Comparison of ENCODE assay signal across 10 cellular contexts in the genomic region with DNA sequence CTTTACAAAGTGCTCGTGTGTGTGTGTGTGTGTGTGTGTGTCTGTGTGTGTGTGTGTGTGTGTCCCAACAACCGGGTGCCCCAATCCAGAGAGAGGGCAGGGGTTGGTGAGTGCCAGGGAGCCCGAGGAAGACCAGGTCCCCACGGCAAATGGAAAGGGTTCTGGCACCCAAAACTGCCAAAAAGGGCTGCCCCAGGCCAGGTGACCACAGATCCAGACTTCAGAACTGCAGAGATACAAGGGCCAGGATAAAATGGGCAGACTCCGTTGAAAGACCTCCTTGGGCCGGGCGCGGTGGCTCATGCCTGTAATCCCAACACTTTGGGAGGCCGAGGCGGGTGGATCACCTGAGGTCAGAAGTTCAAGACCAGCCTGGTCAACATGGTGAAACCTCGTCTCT. TPM values are rescaled to one million over a fixed set of nuclear protein-coding genes. Genes with fewer than 3 reads are reported as not detected.
DNase-seq lines count a peak whose midpoint lies in the region; ATAC-seq and TF ChIP-seq lines count a peak whose summit lies in the region.
"Not testable (repeated sequence)": the region's sequence is repeated elsewhere in the genome, so short reads cannot be mapped to it uniquely, and the experiment has no call there.
"Had no signal": no experiment of that assay in that cellular context is flagged by ENCODE, and none has a peak within 500 bp of the region (broad histone marks: within the 10 kb centered on the region; RNA-seq: fewer than 3 reads in every experiment).

No MANE protein-coding gene starts in this region.

- not testable (repeated sequence) for H3K9me3 Mint-ChIP-seq in CD4-positive, CD25-positive, alpha-beta regulatory T cell; activated CD4-positive, alpha-beta T cell treated with anti-CD3 and anti-CD28 coated beads for 36 hours (ENCODE audit: low read depth); activated naive CD4-positive, alpha-beta T cell treated with anti-CD3 and anti-CD28 coated beads, Interleukin-2, amount 50 U/mL, for 72 hours; chondrocyte (ENCODE audit: low read depth); naive B cell

- H3K9me3 ChIP-seq in CD4-positive, CD25-positive, alpha-beta regulatory T cell (ENCODE audit: control insufficient read depth in 2 of 2, low read length in 2 of 2); HEK293 (ENCODE audit: control insufficient read depth, insufficient read depth, low read depth, low read length): not testable (repeated sequence)

- peak overlapping the region in 2 of 3 donors; percentile 20 to 88 for H3K27ac Mint-ChIP-seq in CD4-positive, CD25-positive, alpha-beta regulatory T cell
- peak overlapping the region; percentile 58 for H3K27ac Mint-ChIP-seq in activated CD4-positive, alpha-beta T cell treated with anti-CD3 and anti-CD28 coated beads for 36 hours
- H3K27ac Mint-ChIP-seq in activated naive CD4-positive, alpha-beta T cell treated with anti-CD3 and anti-CD28 coated beads, Interleukin-2, amount 50 U/mL, for 72 hours, result peak overlapping the region; percentile 68 to 90
- H3K27ac Mint-ChIP-seq in chondrocyte (ENCODE audit: unreplicated experiment) (peak overlapping the region; percentile 22), naive B cell (peak overlapping the region in 4 of 6 donors; percentile 16 to 86 (median 68))

- H3K27ac ChIP-seq in CD4-positive, CD25-positive, alpha-beta regulatory T cell (ENCODE audit: insufficient read depth, low read length, poor library complexity, severe bottlenecking); HEK293 (ENCODE audit: extremely low read depth, low read depth, low read length): not testable (repeated sequence)

- peaks cover 70% of the 10 kb centered on the region for H3K4me1 ChIP-seq in CD4-positive, CD25-positive, alpha-beta regulatory T cell (ENCODE audit: control insufficient read depth, insufficient read depth, low read length, poor library complexity, severe bottlenecking)
- not testable (repeated sequence) for H3K4me1 ChIP-seq in HEK293 (ENCODE audit: control insufficient read depth, insufficient read depth, low read length)

- intact Hi-C loops in activated CD4-positive, alpha-beta T cell treated with anti-CD3 and anti-CD28 coated beads for 36 hours (cut with DNase I, micrococcal nuclease); posterior vena cava (cut with DNase I): not testable (repeated sequence)

- H3K36me3 Mint-ChIP-seq in CD4-positive, CD25-positive, alpha-beta regulatory T cell, result peaks cover 44% of the 10 kb centered on the region
- peaks cover 53% of the 10 kb centered on the region for H3K36me3 Mint-ChIP-seq in activated CD4-positive, alpha-beta T cell treated with anti-CD3 and anti-CD28 coated beads for 36 hours (ENCODE audit: low read depth)
- H3K36me3 Mint-ChIP-seq in activated naive CD4-positive, alpha-beta T cell treated with anti-CD3 and anti-CD28 coated beads, Interleukin-2, amount 50 U/mL, for 72 hours, result peaks cover 22 to 40% of the 10 kb centered on the region in 2 donors
- H3K36me3 Mint-ChIP-seq in chondrocyte (ENCODE audit: low read depth) (peaks cover 18% of the 10 kb centered on the region), naive B cell (peaks cover 22 to 27% of the 10 kb centered on the region in 2 donors)

- H3K27me3 ChIP-seq in CD4-positive, CD25-positive, alpha-beta regulatory T cell (ENCODE audit: control insufficient read depth, insufficient read depth, low read length), result not testable (repeated sequence)

- CTCF ChIA-PET in HEK293 (lab: Yijun Ruan, JAX), result not testable (repeated sequence)
- CTCF ChIA-PET in activated CD4-positive, alpha-beta T cell treated with anti-CD3 and anti-CD28 coated beads for 36 hours (lab: Charles Lee), result interaction anchor here (0.7 kb wide), 1 partner anchor 12 kb away, joined by 5 read pairs; no protein-coding TSS in a partner anchor

- not testable (repeated sequence) for H3K27me3 Mint-ChIP-seq in CD4-positive, CD25-positive, alpha-beta regulatory T cell; activated CD4-positive, alpha-beta T cell treated with anti-CD3 and anti-CD28 coated beads for 36 hours; chondrocyte (ENCODE audit: low read depth); naive B cell

- peaks cover 24 to 94% (median 65%) of the 10 kb centered on the region in 4 donors for H3K4me1 Mint-ChIP-seq in CD4-positive, CD25-positive, alpha-beta regulatory T cell
- H3K4me1 Mint-ChIP-seq in activated CD4-positive, alpha-beta T cell treated with anti-CD3 and anti-CD28 coated beads for 36 hours, result peaks cover 83% of the 10 kb centered on the region
- H3K4me1 Mint-ChIP-seq in chondrocyte (ENCODE audit: low read depth), result peaks cover 24% of the 10 kb centered on the region
- peaks cover 58 to 72% (median 67%) of the 10 kb centered on the region in 3 donors for H3K4me1 Mint-ChIP-seq in naive B cell

- POLR2A ChIA-PET in HEK293 (lab: Yijun Ruan, JAX), result interaction anchor here (0.7 kb wide), 1 partner anchor 416 kb away, joined by 4 read pairs; no protein-coding TSS in a partner anchor
- POLR2A ChIA-PET in activated CD4-positive, alpha-beta T cell treated with anti-CD3 and anti-CD28 coated beads for 36 hours (lab: Charles Lee), result not testable (repeated sequence)

- peak overlapping the region in 1 of 4 donors; percentile 5 for H3K4me3 Mint-ChIP-seq in CD4-positive, CD25-positive, alpha-beta regulatory T cell
- not testable (repeated sequence) for H3K4me3 Mint-ChIP-seq in activated CD4-positive, alpha-beta T cell treated with anti-CD3 and anti-CD28 coated beads for 36 hours; chondrocyte (ENCODE audit: unreplicated experiment)
- H3K4me3 Mint-ChIP-seq in naive B cell, result peak overlapping the region in 1 of 8 donors; percentile 69

- H3K4me3 ChIP-seq in CD4-positive, CD25-positive, alpha-beta regulatory T cell (ENCODE audit: low read depth, low read length); HEK293 (ENCODE audit: low read depth, low read length): not testable (repeated sequence)

- H3K36me3 ChIP-seq in CD4-positive, CD25-positive, alpha-beta regulatory T cell (ENCODE audit: control insufficient read depth, insufficient read depth, low read length), result peaks cover 74% of the 10 kb centered on the region
- H3K36me3 ChIP-seq in HEK293 (ENCODE audit: control insufficient read depth in 2 of 2, insufficient read depth in 1 of 2, low read length in 2 of 2), result peaks cover 0 to 14% of the 10 kb centered on the region in 2 experiments; a peak in 1 of 3 replicates

- ATAC-seq in CD4-positive, CD25-positive, alpha-beta regulatory T cell (ENCODE audit: low read depth in 2 of 2); activated CD4-positive, alpha-beta T cell treated with anti-CD3 and anti-CD28 coated beads for 36 hours; activated naive CD4-positive, alpha-beta T cell treated with anti-CD3 and anti-CD28 coated beads, Interleukin-2, amount 50 U/mL, for 72 hours; naive B cell (ENCODE audit: low read depth in 2 of 2): not testable (repeated sequence)

- TF ChIP-seq CTCF in HEK293 (tag by site-specific recombination; IDR thresholded peaks at IDR 0.05); chondrocyte (IDR thresholded peaks at IDR 0.05): not testable (repeated sequence)

- DNase-seq in CD4-positive, CD25-positive, alpha-beta regulatory T cell; activated CD4-positive, alpha-beta T cell treated with anti-CD3 and anti-CD28 coated beads for 36 hours; activated naive CD4-positive, alpha-beta T cell treated with anti-CD3 and anti-CD28 coated beads, Interleukin-2, amount 50 U/mL, for 72 hours (ENCODE audit: low spot score in 2 of 2); naive B cell: not testable (repeated sequence)
- peak; percentile 53 for DNase-seq in chondrocyte (ENCODE audit: low spot score)
- DNase-seq in posterior vena cava (ENCODE audit: low spot score), result peak; percentile 15

TF ChIP-seq in HEK293, 187 proteins besides CTCF, POLR2A, EP300 and RAD21:
- TF ChIP-seq, protein P1, sequence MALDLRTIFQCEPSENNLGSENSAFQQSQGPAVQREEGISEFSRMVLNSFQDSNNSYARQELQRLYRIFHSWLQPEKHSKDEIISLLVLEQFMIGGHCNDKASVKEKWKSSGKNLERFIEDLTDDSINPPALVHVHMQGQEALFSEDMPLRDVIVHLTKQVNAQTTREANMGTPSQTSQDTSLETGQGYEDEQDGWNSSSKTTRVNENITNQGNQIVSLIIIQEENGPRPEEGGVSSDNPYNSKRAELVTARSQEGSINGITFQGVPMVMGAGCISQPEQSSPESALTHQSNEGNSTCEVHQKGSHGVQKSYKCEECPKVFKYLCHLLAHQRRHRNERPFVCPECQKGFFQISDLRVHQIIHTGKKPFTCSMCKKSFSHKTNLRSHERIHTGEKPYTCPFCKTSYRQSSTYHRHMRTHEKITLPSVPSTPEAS (tag by site-specific recombination; IDR thresholded peaks at IDR 0.05), result 0 out of 2 replicates have a peak, but pooled peaks have one; percentile 52

RNA-seq across cellular contexts. Expression of a gene that starts 38.5 kb away (rescaled TPM):
- total RNA-seq in CD4-positive, CD25-positive, alpha-beta regulatory T cell, result 533 TPM
- polyA plus RNA-seq in CD4-positive, CD25-positive, alpha-beta regulatory T cell, result 10 to 100 TPM; 71.2 to 77.2 (median 74.1) TPM
- 100 to 1,000 TPM in 1 of 2 experiments, 10 to 100 TPM in 1; 83.1 to 144 TPM for total RNA-seq in activated CD4-positive, alpha-beta T cell treated with anti-CD3 and anti-CD28 coated beads for 36 hours
- total RNA-seq in activated naive CD4-positive, alpha-beta T cell treated with anti-CD3 and anti-CD28 coated beads, Interleukin-2, amount 50 U/mL, for 72 hours, result 10 to 100 TPM; 42.9 to 92.2 TPM
- 32.9 to 52.7 TPM (median 45.9 TPM) in 3 replicates for total RNA-seq in chondrocyte
- polyA plus RNA-seq in naive B cell (ENCODE audit: low read depth in 6 of 6), result 10 to 100 TPM; 12.2 to 73.3 (median 36.3) TPM
- 10 to 100 TPM; 25.2 to 33.6 TPM for total RNA-seq in posterior vena cava

RNA-seq across cellular contexts. Expression of a gene that starts 44.5 kb away (rescaled TPM):
- not detected for total RNA-seq in CD4-positive, CD25-positive, alpha-beta regulatory T cell
- not detected for polyA plus RNA-seq in CD4-positive, CD25-positive, alpha-beta regulatory T cell
- not detected for total RNA-seq in activated CD4-positive, alpha-beta T cell treated with anti-CD3 and anti-CD28 coated beads for 36 hours
- total RNA-seq in activated naive CD4-positive, alpha-beta T cell treated with anti-CD3 and anti-CD28 coated beads, Interleukin-2, amount 50 U/mL, for 72 hours, result not detected
- not detected in 3 replicates for total RNA-seq in chondrocyte
- polyA plus RNA-seq in naive B cell (ENCODE audit: low read depth in 6 of 6), result not detected
- not detected for total RNA-seq in posterior vena cava
- total RNA-seq: A673, LHCN-M2, RPMI7951 had no signal

Comparison
In these comparisons a context has a peak if more than half of its experiments do, and no peak if none do; other contexts are left out.
1. H3K27ac Mint-ChIP-seq: peak in every context shown above with its lines; median percentile 79 in activated naive CD4-positive, alpha-beta T cell treated with anti-CD3 and anti-CD28 coated beads, Interleukin-2, amount 50 U/mL, for 72 hours; 68 in naive B cell; 58 in activated CD4-positive, alpha-beta T cell treated with anti-CD3 and anti-CD28 coated beads for 36 hours; 54 in CD4-positive, CD25-positive, alpha-beta regulatory T cell; 22 in chondrocyte.